25 cellular contexts compared by ENCODE assay signal in the genomic region with DNA sequence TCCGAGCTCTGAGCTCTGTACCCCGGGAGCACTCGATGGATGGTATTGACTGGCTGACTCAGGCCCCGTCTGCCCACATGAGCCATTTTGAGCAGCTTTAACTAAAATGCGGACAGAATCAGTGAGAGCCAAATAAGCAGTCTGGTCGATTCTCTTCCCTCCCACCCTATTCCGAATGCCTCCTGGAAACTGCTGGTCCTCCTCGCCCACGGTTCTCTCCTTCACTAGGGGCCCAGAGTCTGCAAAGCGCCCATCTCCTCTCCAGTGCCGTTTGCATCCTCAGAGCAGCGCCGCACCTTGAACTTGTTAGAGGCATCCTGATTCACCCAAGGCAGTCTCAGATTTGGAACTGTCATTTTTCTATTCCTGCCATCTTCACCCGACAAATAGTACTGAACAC.
A peak's percentile ranks its signal among the peaks of the same experiment; 100 is the strongest.
DNase-seq lines count a peak whose midpoint lies in the region; ATAC-seq and TF ChIP-seq lines count a peak whose summit lies in the region.
"Had no signal": no experiment of that assay in that cellular context is flagged by ENCODE, and none has a peak within 500 bp of the region (broad histone marks: within the 10 kb centered on the region; RNA-seq: fewer than 3 reads in every experiment).

No MANE protein-coding gene starts in this region.

- H3K36me3 ChIP-seq in CD4-positive, alpha-beta memory T cell (ENCODE audit: insufficient read depth, low read length): no peaks in the 10 kb centered on the region
- H3K36me3 ChIP-seq: BLaER1, stomach, tibial artery had no signal

- H3K4me3 ChIP-seq in CD4-positive, alpha-beta memory T cell (ENCODE audit: low read length in 2 of 2): no peak overlapping the region
- H3K4me3 ChIP-seq: BLaER1, hepatocyte, stomach, tibial artery had no signal

- no peak overlapping the region for H3K27ac ChIP-seq in CD4-positive, alpha-beta memory T cell (ENCODE audit: low read depth, low read length)
- H3K27ac ChIP-seq: hepatocyte, KMS-11, stomach, tibial artery had no signal

- no peaks in the 10 kb centered on the region for H3K27me3 ChIP-seq in CD4-positive, alpha-beta memory T cell (ENCODE audit: insufficient read depth, low read length)
- H3K27me3 ChIP-seq: BLaER1, hepatocyte, stomach, tibial artery had no signal

- peaks cover 21% of the 10 kb centered on the region for H3K4me1 ChIP-seq in CD4-positive, alpha-beta memory T cell (ENCODE audit: insufficient read depth, low read length)

- H3K27ac Mint-ChIP-seq in T-helper 17 cell: peak overlapping the region; percentile 79
- peak overlapping the region; percentile 53 for H3K27ac Mint-ChIP-seq in central memory CD8-positive, alpha-beta T cell (ENCODE audit: low read depth)
- peak overlapping the region; percentile 80 for H3K27ac Mint-ChIP-seq in nephron progenitor cell
- peak overlapping the region; percentile 44 for H3K27ac Mint-ChIP-seq in stimulated activated naive B cell treated with anti-CD40 and anti-IgM and Interleukin-4, amounts not matched to agents 10 μg/mL and 1 μg/mL and 100 μg/mL, for 72 hours
- H3K27ac Mint-ChIP-seq in CD4-positive, alpha-beta memory T cell: peak overlapping the region in 3 of 7 donors; percentile 27 to 78 (median 37)
- H3K27ac Mint-ChIP-seq: activated CD8-positive, alpha-beta T cell treated with anti-CD3 and anti-CD28 coated beads, Interleukin-2, amount 10 ng/mL, durations not matched to agents 7 days and 5 days; activated T-helper 2 cell treated with anti-CD3 and anti-CD28 coated beads, Interferon-gamma antibody, Interleukin-2, Interleukin-4, amounts not matched to agents 10 μg/mL and 5 μg/mL and 100 μg/mL, durations not matched to agents 14 hours and 24 hours and 36 hours had no signal

- no peak for TF ChIP-seq CTCF in nephron progenitor cell (IDR thresholded peaks at IDR 0.05)

- intact Hi-C loops in left ventricle myocardium superior (cut with micrococcal nuclease): no loop called here
- intact Hi-C loops in CD4-positive, alpha-beta memory T cell (cut with micrococcal nuclease): no loop called here

- CTCF ChIA-PET in CD4-positive, alpha-beta memory T cell (lab: Charles Lee; ENCODE audit: partially characterized antibody): interaction anchor here (1.5 kb wide), 1 partner anchor 138 kb away, joined by 7 read pairs; no protein-coding TSS in a partner anchor

- no peaks in the 10 kb centered on the region for H3K9me3 ChIP-seq in T-helper 17 cell (ENCODE audit: control insufficient read depth, low read length, poor library complexity, severe bottlenecking)
- H3K9me3 ChIP-seq in CD4-positive, alpha-beta memory T cell (ENCODE audit: control insufficient read depth in 1 of 2, low read length in 2 of 2): no peaks in the 10 kb centered on the region
- H3K9me3 ChIP-seq: BLaER1, stomach, tibial artery had no signal

- no peaks in the 10 kb centered on the region for H3K36me3 Mint-ChIP-seq in T-helper 17 cell (ENCODE audit: low read depth)
- H3K36me3 Mint-ChIP-seq in central memory CD8-positive, alpha-beta T cell (ENCODE audit: insufficient read depth): peaks cover 2% of the 10 kb centered on the region
- H3K36me3 Mint-ChIP-seq in nephron progenitor cell (ENCODE audit: low read depth): no peaks in the 10 kb centered on the region
- H3K36me3 Mint-ChIP-seq in stimulated activated naive B cell treated with anti-CD40 and anti-IgM and Interleukin-4, amounts not matched to agents 10 μg/mL and 1 μg/mL and 100 μg/mL, for 72 hours: no peaks in the 10 kb centered on the region
- H3K36me3 Mint-ChIP-seq in activated T-cell treated with anti-CD3 and anti-CD28 coated beads, Interleukin-2, amount 50 U/mL, for 4 hours (ENCODE audit: insufficient read depth): no peaks in the 10 kb centered on the region
- H3K36me3 Mint-ChIP-seq in CD4-positive, alpha-beta memory T cell: no peaks in the 10 kb centered on the region

- ATAC-seq in T-helper 17 cell: no peak
- no peak for ATAC-seq in central memory CD8-positive, alpha-beta T cell (replicated peaks; ENCODE audit: extremely low read depth, poor library complexity, severe bottlenecking)
- no peak for ATAC-seq in stimulated activated naive B cell treated with anti-CD40 and anti-IgM and Interleukin-4, amounts not matched to agents 10 μg/mL and 1 μg/mL and 100 μg/mL, for 72 hours (replicated peaks)
- ATAC-seq in activated T-cell treated with anti-CD3 and anti-CD28 coated beads, Interleukin-2, amount 50 U/mL, for 4 hours: no peak
- ATAC-seq in left ventricle myocardium superior: no peak
- ATAC-seq: activated CD8-positive, alpha-beta T cell treated with anti-CD3 and anti-CD28 coated beads, Interleukin-2, amount 10 ng/mL, durations not matched to agents 7 days and 5 days; PC-3; right cardiac atrium had no signal

- H3K9me3 Mint-ChIP-seq in central memory CD8-positive, alpha-beta T cell: no peaks in the 10 kb centered on the region
- H3K9me3 Mint-ChIP-seq in nephron progenitor cell: no peaks in the 10 kb centered on the region
- no peaks in the 10 kb centered on the region for H3K9me3 Mint-ChIP-seq in stimulated activated naive B cell treated with anti-CD40 and anti-IgM and Interleukin-4, amounts not matched to agents 10 μg/mL and 1 μg/mL and 100 μg/mL, for 72 hours
- H3K9me3 Mint-ChIP-seq in activated T-cell treated with anti-CD3 and anti-CD28 coated beads, Interleukin-2, amount 50 U/mL, for 4 hours: no peaks in the 10 kb centered on the region
- peaks cover 0 to 3% (median 0%) of the 10 kb centered on the region in 8 donors for H3K9me3 Mint-ChIP-seq in CD4-positive, alpha-beta memory T cell
- H3K9me3 Mint-ChIP-seq: activated T-helper 2 cell treated with anti-CD3 and anti-CD28 coated beads, Interferon-gamma antibody, Interleukin-2, Interleukin-4, amounts not matched to agents 10 μg/mL and 5 μg/mL and 100 μg/mL, durations not matched to agents 14 hours and 24 hours and 36 hours had no signal

- H3K4me1 Mint-ChIP-seq in T-helper 17 cell (peaks cover 26% of the 10 kb centered on the region), nephron progenitor cell (peaks cover 86% of the 10 kb centered on the region)
- peaks cover 19% of the 10 kb centered on the region for H3K4me1 Mint-ChIP-seq in central memory CD8-positive, alpha-beta T cell
- peaks cover 20 to 24% of the 10 kb centered on the region in 2 donors for H3K4me1 Mint-ChIP-seq in stimulated activated naive B cell treated with anti-CD40 and anti-IgM and Interleukin-4, amounts not matched to agents 10 μg/mL and 1 μg/mL and 100 μg/mL, for 72 hours
- H3K4me1 Mint-ChIP-seq in activated T-cell treated with anti-CD3 and anti-CD28 coated beads, Interleukin-2, amount 50 U/mL, for 4 hours (ENCODE audit: low read depth): peaks cover 20% of the 10 kb centered on the region
- peaks cover 14 to 26% (median 22%) of the 10 kb centered on the region in 4 donors for H3K4me1 Mint-ChIP-seq in CD4-positive, alpha-beta memory T cell

- no peak for DNase-seq in T-helper 17 cell
- no peak for DNase-seq in central memory CD8-positive, alpha-beta T cell (ENCODE audit: low spot score in 2 of 2)
- no peak for DNase-seq in nephron progenitor cell
- DNase-seq in stimulated activated naive B cell treated with anti-CD40 and anti-IgM and Interleukin-4, amounts not matched to agents 10 μg/mL and 1 μg/mL and 100 μg/mL, for 72 hours: no peak
- no peak for DNase-seq in activated T-cell treated with anti-CD3 and anti-CD28 coated beads, Interleukin-2, amount 50 U/mL, for 4 hours
- no peak for DNase-seq in left ventricle myocardium superior
- DNase-seq in CD4-positive, alpha-beta memory T cell: no peak
- DNase-seq: activated CD4-positive, CD25-positive, alpha-beta regulatory T cell treated with anti-CD3 and anti-CD28 coated beads, Interleukin-2, amount 50 U/mL, for 72 hours; activated CD8-positive, alpha-beta T cell treated with anti-CD3 and anti-CD28 coated beads, Interleukin-2, amount 10 ng/mL, durations not matched to agents 7 days and 5 days; EL; H7; MM.1S; NCI-H1930; NCI-H226; NCI-H526 treated with DMSO at 0.1 percent for 48 hours; PC-3; right cardiac atrium; SHP77; stimulated activated CD8-positive, alpha-beta memory T cell treated with anti-CD3 and anti-CD28 coated beads, Interleukin-4, amount 100 ng/mL, for 48 hours; stomach had no signal

- POLR2A ChIA-PET in CD4-positive, alpha-beta memory T cell (lab: Charles Lee; ENCODE audit: partially characterized antibody): interaction anchor here (0.8 to 1.4 kb wide), 3 partner anchors 21 to 126 kb away, joined by 3 read pairs; partner anchors contain the start of gene IRF2BP2

- no peak overlapping the region for H3K4me3 Mint-ChIP-seq in T-helper 17 cell
- H3K4me3 Mint-ChIP-seq in central memory CD8-positive, alpha-beta T cell: no peak overlapping the region
- H3K4me3 Mint-ChIP-seq in nephron progenitor cell: no peak overlapping the region
- no peak overlapping the region for H3K4me3 Mint-ChIP-seq in stimulated activated naive B cell treated with anti-CD40 and anti-IgM and Interleukin-4, amounts not matched to agents 10 μg/mL and 1 μg/mL and 100 μg/mL, for 72 hours
- no peak overlapping the region for H3K4me3 Mint-ChIP-seq in activated T-cell treated with anti-CD3 and anti-CD28 coated beads, Interleukin-2, amount 50 U/mL, for 4 hours
- H3K4me3 Mint-ChIP-seq in CD4-positive, alpha-beta memory T cell: no peak overlapping the region
- H3K4me3 Mint-ChIP-seq: activated CD8-positive, alpha-beta T cell treated with anti-CD3 and anti-CD28 coated beads, Interleukin-2, amount 10 ng/mL, durations not matched to agents 7 days and 5 days had no signal

- no peaks in the 10 kb centered on the region for H3K27me3 Mint-ChIP-seq in T-helper 17 cell
- H3K27me3 Mint-ChIP-seq in central memory CD8-positive, alpha-beta T cell: no peaks in the 10 kb centered on the region
- H3K27me3 Mint-ChIP-seq in nephron progenitor cell (ENCODE audit: low read depth, poor library complexity): peaks cover 5% of the 10 kb centered on the region
- no peaks in the 10 kb centered on the region for H3K27me3 Mint-ChIP-seq in stimulated activated naive B cell treated with anti-CD40 and anti-IgM and Interleukin-4, amounts not matched to agents 10 μg/mL and 1 μg/mL and 100 μg/mL, for 72 hours
- no peaks in the 10 kb centered on the region for H3K27me3 Mint-ChIP-seq in activated T-cell treated with anti-CD3 and anti-CD28 coated beads, Interleukin-2, amount 50 U/mL, for 4 hours (ENCODE audit: low read depth)
- H3K27me3 Mint-ChIP-seq in CD4-positive, alpha-beta memory T cell: no peaks in the 10 kb centered on the region
